Comparison of ENCODE assay signal across 29 cellular contexts in genomic region chr17:13806023-13806553, GRCh38.
"Had no signal": no experiment of that assay in that cellular context is flagged by ENCODE, and none has a peak within 500 bp of the region (broad histone marks: within the 10 kb centered on the region; RNA-seq: fewer than 3 reads in every experiment).

No MANE protein-coding gene starts in this region.

- ATAC-seq: body of pancreas; effector memory CD8-positive, alpha-beta T cell; foreskin keratinocyte; heart left ventricle; psoas muscle; stimulated activated effector memory CD8-positive, alpha-beta T cell treated with anti-CD3 and anti-CD28 coated beads, Interleukin-12 subunit alpha, Interleukin-12 subunit beta, amount 100 ng/mL, for 72 hours had no signal

- H3K4me3 ChIP-seq: adrenal gland, body of pancreas, coronary artery, dorsolateral prefrontal cortex, heart left ventricle, psoas muscle, sigmoid colon, thoracic aorta, uterus had no signal

- H3K36me3 Mint-ChIP-seq: naive B cell; stimulated activated effector memory CD8-positive, alpha-beta T cell treated with anti-CD3 and anti-CD28 coated beads, Interleukin-12 subunit alpha, Interleukin-12 subunit beta, amount 100 ng/mL, for 72 hours had no signal

- H3K4me1 Mint-ChIP-seq: activated B cell treated with CpG ODN at 0.5 μM for 24 hours; naive B cell; nephron progenitor cell; stimulated activated effector memory CD8-positive, alpha-beta T cell treated with anti-CD3 and anti-CD28 coated beads, Interleukin-12 subunit alpha, Interleukin-12 subunit beta, amount 100 ng/mL, for 72 hours had no signal

- H3K9me3 Mint-ChIP-seq: activated B cell treated with CpG ODN at 0.5 μM for 24 hours; effector memory CD8-positive, alpha-beta T cell; stimulated activated effector memory CD8-positive, alpha-beta T cell treated with anti-CD3 and anti-CD28 coated beads, Interleukin-12 subunit alpha, Interleukin-12 subunit beta, amount 100 ng/mL, for 72 hours; stimulated activated naive CD8-positive, alpha-beta T cell treated with anti-CD3 and anti-CD28 coated beads, Interleukin-15, Interleukin-2, amounts not matched to agents 100 ng/mL and 50 ng/mL, for 24 hours; type B pancreatic cell had no signal

- H3K36me3 ChIP-seq: adrenal gland, heart left ventricle, neutrophil, sigmoid colon, thoracic aorta, uterus had no signal

- H3K27me3 Mint-ChIP-seq: activated B cell treated with CpG ODN at 0.5 μM for 24 hours; activated naive CD8-positive, alpha-beta T cell treated with anti-CD3 and anti-CD28 coated beads for 36 hours; naive B cell; stimulated activated naive CD8-positive, alpha-beta T cell treated with anti-CD3 and anti-CD28 coated beads, Interleukin-15, Interleukin-2, amounts not matched to agents 100 ng/mL and 50 ng/mL, for 24 hours; type B pancreatic cell had no signal

- H3K9me3 ChIP-seq: adrenal gland, body of pancreas, heart left ventricle, neutrophil, psoas muscle, sigmoid colon, thoracic aorta, uterus had no signal

- H3K27ac Mint-ChIP-seq: activated B cell treated with CpG ODN at 0.5 μM for 24 hours; activated naive CD8-positive, alpha-beta T cell treated with anti-CD3 and anti-CD28 coated beads for 36 hours; activated T-helper 1 cell treated with anti-CD3 and anti-CD28 coated beads, Interleukin-12 subunit alpha, Interleukin-12 subunit beta, Interleukin-2, Interleukin-4 antibody, amounts not matched to agents 30 ng/mL and 10 ng/mL and 1 ng/mL, durations not matched to agents 14 hours and 24 hours and 36 hours; effector memory CD8-positive, alpha-beta T cell; mesothelial cell of epicardium; naive B cell; nephron progenitor cell; stimulated activated effector memory CD8-positive, alpha-beta T cell treated with anti-CD3 and anti-CD28 coated beads, Interleukin-12 subunit alpha, Interleukin-12 subunit beta, amount 100 ng/mL, for 72 hours; stimulated activated naive CD8-positive, alpha-beta T cell treated with anti-CD3 and anti-CD28 coated beads, Interleukin-15, Interleukin-2, amounts not matched to agents 100 ng/mL and 50 ng/mL, for 24 hours; type B pancreatic cell had no signal

- H3K27me3 ChIP-seq: adrenal gland, body of pancreas, dorsolateral prefrontal cortex, foreskin keratinocyte, heart left ventricle, neutrophil, sigmoid colon, uterus had no signal

- DNase-seq: activated B cell treated with CpG ODN at 0.5 μM for 24 hours; activated CD4-positive, alpha-beta T cell treated with anti-CD3 and anti-CD28 coated beads, Interleukin-2, amount 50 U/mL, for 4 hours; activated CD8-positive, alpha-beta memory T cell treated with anti-CD3 and anti-CD28 coated beads, Interleukin-2, amount 50 U/mL, for 4 hours; activated gamma-delta T cell treated with Interleukin-2 at 50 U/mL for 16 hours; activated naive CD8-positive, alpha-beta T cell treated with anti-CD3 and anti-CD28 coated beads for 36 hours; activated T-cell treated with anti-CD3 and anti-CD28 coated beads, Interleukin-2, amount 50 U/mL, for 1 hour; adrenal gland; aorta; body of pancreas; dorsolateral prefrontal cortex; effector memory CD8-positive, alpha-beta T cell; foreskin keratinocyte; heart left ventricle; naive B cell; nephron progenitor cell; psoas muscle; sigmoid colon; small intestine; stimulated activated CD4-positive, alpha-beta T cell treated with anti-CD3 and anti-CD28 coated beads, Interleukin-4, amount 100 ng/mL, for 24 hours; T-helper 9 cell; uterus had no signal

- H3K4me1 ChIP-seq: adrenal gland, body of pancreas, foreskin keratinocyte, psoas muscle, sigmoid colon, uterus had no signal

- H3K4me3 Mint-ChIP-seq: activated B cell treated with CpG ODN at 0.5 μM for 24 hours; activated naive CD8-positive, alpha-beta T cell treated with anti-CD3 and anti-CD28 coated beads for 36 hours; activated T-helper 1 cell treated with anti-CD3 and anti-CD28 coated beads, Interleukin-12 subunit alpha, Interleukin-12 subunit beta, Interleukin-2, Interleukin-4 antibody, amounts not matched to agents 30 ng/mL and 10 ng/mL and 1 ng/mL, durations not matched to agents 14 hours and 24 hours and 36 hours; effector memory CD8-positive, alpha-beta T cell; mesothelial cell of epicardium; naive B cell; nephron progenitor cell; stimulated activated effector memory CD8-positive, alpha-beta T cell treated with anti-CD3 and anti-CD28 coated beads, Interleukin-12 subunit alpha, Interleukin-12 subunit beta, amount 100 ng/mL, for 72 hours; stimulated activated naive CD8-positive, alpha-beta T cell treated with anti-CD3 and anti-CD28 coated beads, Interleukin-15, Interleukin-2, amounts not matched to agents 100 ng/mL and 50 ng/mL, for 24 hours; type B pancreatic cell had no signal

- H3K27ac ChIP-seq: adrenal gland, body of pancreas, coronary artery, dorsolateral prefrontal cortex, foreskin keratinocyte, heart left ventricle, neutrophil, psoas muscle, sigmoid colon, thoracic aorta, uterus had no signal
